ENCODE assay signal across 9 cellular contexts in the genomic region with DNA sequence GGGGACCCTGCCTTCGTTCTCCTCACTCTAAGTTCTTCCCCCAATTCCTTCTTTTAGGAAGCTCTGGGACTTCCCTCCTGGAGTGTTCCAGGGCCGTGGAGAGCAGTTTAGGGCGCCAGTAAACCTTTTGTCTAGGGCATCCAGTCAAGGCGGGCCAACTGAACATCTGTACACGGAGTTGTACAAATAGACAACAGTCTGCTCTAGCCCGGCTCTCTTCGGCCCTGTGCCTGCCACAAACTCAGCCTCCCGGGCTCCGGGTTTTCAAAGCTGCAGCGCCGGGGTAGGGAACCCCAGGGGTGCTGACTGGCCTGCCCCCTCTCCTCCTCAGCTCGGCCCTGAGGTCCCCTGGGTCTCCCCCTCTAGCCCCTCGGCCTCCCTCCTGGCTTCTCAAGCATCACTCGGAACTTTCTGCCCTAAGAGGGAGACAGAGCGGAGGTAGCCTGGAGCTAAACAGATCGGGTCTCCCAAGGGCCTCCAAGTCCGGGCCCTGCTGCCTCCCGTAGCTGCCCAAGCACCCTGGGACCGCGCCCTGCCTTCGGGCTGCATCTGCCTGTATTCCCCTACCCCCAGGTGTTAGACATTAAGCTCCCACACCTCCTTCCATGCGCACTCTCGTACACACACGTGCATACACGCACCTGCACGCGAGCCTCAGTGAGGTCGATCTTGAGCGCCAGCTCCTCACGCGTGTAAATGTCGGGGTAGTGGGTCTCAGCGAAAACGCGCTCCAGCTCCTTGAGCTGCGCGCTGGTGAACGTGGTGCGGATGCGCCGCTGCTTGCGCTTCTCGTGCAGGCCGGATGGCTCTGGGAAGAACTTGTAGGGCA. TPM values are rescaled to one million over a fixed set of nuclear protein-coding genes. Genes with fewer than 3 reads are reported as not detected.
DNase-seq lines count a peak whose midpoint lies in the region; ATAC-seq, FAIRE-seq and TF ChIP-seq lines count a peak whose summit lies in the region.
"Had no signal": no experiment of that assay in that cellular context is flagged by ENCODE, and none has a peak within 500 bp of the region (broad histone marks: within the 10 kb centered on the region; RNA-seq: fewer than 3 reads in every experiment).

No MANE protein-coding gene starts in this region.

- H3K79me2 ChIP-seq in astrocyte (ENCODE audit: insufficient read depth, low read length): no peaks in the 10 kb centered on the region

- no peaks in the 10 kb centered on the region for H3K9me3 Mint-ChIP-seq in activated naive CD4-positive, alpha-beta T cell treated with anti-CD3 and anti-CD28 coated beads for 36 hours
- H3K9me3 Mint-ChIP-seq in astrocyte (ENCODE audit: unreplicated experiment): peaks cover 17% of the 10 kb centered on the region

- H3K4me2 ChIP-seq in astrocyte (ENCODE audit: low read length): peak overlapping the region; percentile 85

- no peak overlapping the region for H3K27ac Mint-ChIP-seq in activated naive CD4-positive, alpha-beta T cell treated with anti-CD3 and anti-CD28 coated beads for 36 hours
- peak overlapping the region; percentile 79 for H3K27ac Mint-ChIP-seq in astrocyte (ENCODE audit: unreplicated experiment)

- CTCF ChIA-PET in activated naive CD4-positive, alpha-beta T cell treated with anti-CD3 and anti-CD28 coated beads for 36 hours (lab: Charles Lee): interaction anchor here (0.7 to 1.4 kb wide), 4 partner anchors 18 to 191 kb away, joined by 3 read pairs; no protein-coding TSS in a partner anchor

- TF ChIP-seq CTCF in astrocyte (IDR thresholded peaks at IDR 0.05; ENCODE audit: insufficient read depth, low read depth, low read length) (no peak), lower lobe of right lung (IDR thresholded peaks at IDR 0.05) (no peak), upper lobe of left lung (IDR thresholded peaks at IDR 0.05) (no peak)

- DNase-seq in activated naive CD4-positive, alpha-beta T cell treated with anti-CD3 and anti-CD28 coated beads for 36 hours: no peak
- no peak for DNase-seq in activated naive CD4-positive, alpha-beta T cell treated with anti-CD3 and anti-CD28 coated beads, Interleukin-2, amount 50 U/mL, for 16 hours
- DNase-seq in astrocyte (ENCODE audit: low read depth) (no peak), lower lobe of right lung (no peak), upper lobe of left lung (peak; percentile 22 to 77), AML-193 (lab: John Stamatoyannopoulos, UW) (no peak), pons (ENCODE audit: low spot score) (no peak)

- ATAC-seq in lower lobe of right lung (peak in 1 of 2 donors; percentile 1), upper lobe of left lung (ENCODE audit: low FRiP score in 2 of 2) (peak in 1 of 2 donors; percentile 9), HG03095 (IDR thresholded peaks at IDR 0.05; ENCODE audit: unreplicated experiment) (no peak)

- TF ChIP-seq EP300 in upper lobe of left lung (IDR thresholded peaks at IDR 0.05): no peak

- FAIRE-seq in astrocyte (lab: Jason Lieb, UNC): no peak

- H3K4me3 ChIP-seq in astrocyte (ENCODE audit: insufficient read depth, low read depth, low read length): no peak overlapping the region
- peak overlapping the region; percentile 46 for H3K4me3 ChIP-seq in lower lobe of right lung
- H3K4me3 ChIP-seq in upper lobe of left lung: peak overlapping the region in 3 of 4 donors; percentile 39 to 46 (median 42)

- H3K4me3 Mint-ChIP-seq in activated naive CD4-positive, alpha-beta T cell treated with anti-CD3 and anti-CD28 coated beads for 36 hours: peak overlapping the region; percentile 57
- peak overlapping the region; percentile 84 for H3K4me3 Mint-ChIP-seq in astrocyte (ENCODE audit: unreplicated experiment)

- peaks cover 2% of the 10 kb centered on the region for H3K36me3 Mint-ChIP-seq in activated naive CD4-positive, alpha-beta T cell treated with anti-CD3 and anti-CD28 coated beads for 36 hours (ENCODE audit: low read depth)
- peaks cover 10% of the 10 kb centered on the region for H3K36me3 Mint-ChIP-seq in astrocyte (ENCODE audit: low read depth, unreplicated experiment)

- peaks cover 47% of the 10 kb centered on the region for H3K27me3 Mint-ChIP-seq in activated naive CD4-positive, alpha-beta T cell treated with anti-CD3 and anti-CD28 coated beads for 36 hours (ENCODE audit: low read depth)
- H3K27me3 Mint-ChIP-seq in astrocyte (ENCODE audit: low read depth, unreplicated experiment): peaks cover 40% of the 10 kb centered on the region

- H3K4me1 ChIP-seq in astrocyte (ENCODE audit: insufficient read depth, low read length): peaks cover 26% of the 10 kb centered on the region
- H3K4me1 ChIP-seq in lower lobe of right lung: peaks cover 44% of the 10 kb centered on the region
- H3K4me1 ChIP-seq in upper lobe of left lung: peaks cover 36 to 59% (median 42%) of the 10 kb centered on the region in 4 donors

- H3K9me3 ChIP-seq in astrocyte (ENCODE audit: insufficient read depth, low read depth, low read length): no peaks in the 10 kb centered on the region
- no peaks in the 10 kb centered on the region for H3K9me3 ChIP-seq in lower lobe of right lung
- H3K9me3 ChIP-seq in upper lobe of left lung: no peaks in the 10 kb centered on the region

- H3K27ac ChIP-seq in astrocyte (ENCODE audit: low read depth, low read length) (no peak overlapping the region), lower lobe of right lung (no peak overlapping the region), upper lobe of left lung (no peak overlapping the region)

- peaks cover 5% of the 10 kb centered on the region for H3K36me3 ChIP-seq in astrocyte (ENCODE audit: insufficient read depth, low read length)
- peaks cover 25% of the 10 kb centered on the region for H3K36me3 ChIP-seq in lower lobe of right lung
- peaks cover 7 to 23% (median 22%) of the 10 kb centered on the region in 4 donors for H3K36me3 ChIP-seq in upper lobe of left lung

- H3K4me1 Mint-ChIP-seq in activated naive CD4-positive, alpha-beta T cell treated with anti-CD3 and anti-CD28 coated beads for 36 hours (ENCODE audit: low read depth): peaks cover 21% of the 10 kb centered on the region
- peaks cover 15% of the 10 kb centered on the region for H3K4me1 Mint-ChIP-seq in astrocyte (ENCODE audit: low read depth, unreplicated experiment)

- WGBS in upper lobe of left lung, 2 donors: 11 to 17% methylated on average over 24 to 35 of the region's 44 CpGs

- no peak overlapping the region for H2AFZ ChIP-seq in astrocyte (ENCODE audit: low read depth, low read length)

- H3K27me3 ChIP-seq in astrocyte (ENCODE audit: insufficient read depth, low read length) (peaks cover 51% of the 10 kb centered on the region), lower lobe of right lung (ENCODE audit: low read depth) (peaks cover 58% of the 10 kb centered on the region), upper lobe of left lung (peaks cover 0 to 48% (median 31%) of the 10 kb centered on the region in 4 donors)

- no peak overlapping the region for H3K9ac ChIP-seq in astrocyte (ENCODE audit: low read length)

- intact Hi-C loops in activated naive CD4-positive, alpha-beta T cell treated with anti-CD3 and anti-CD28 coated beads for 36 hours (cut with micrococcal nuclease): loop anchor here (5.0 kb wide), 1 partner anchor 192 kb away; a partner anchor contains a TSS
- intact Hi-C loops in lower lobe of right lung (cut with DNase I): no loop called here

- no peak for TF ChIP-seq POLR2A in upper lobe of left lung (IDR thresholded peaks at IDR 0.05)

- peaks cover 44% of the 10 kb centered on the region for H4K20me1 ChIP-seq in astrocyte (ENCODE audit: insufficient read depth, low read length)

RNA-seq across cellular contexts. Expression of a gene that starts 3.3 kb away (rescaled TPM):
- total RNA-seq in activated naive CD4-positive, alpha-beta T cell treated with anti-CD3 and anti-CD28 coated beads for 36 hours: not detected
- total RNA-seq in astrocyte: 0.36 TPM in 1 of 2 replicates, not detected in the other
- not detected for total RNA-seq in lower lobe of right lung
- total RNA-seq in upper lobe of left lung: not detected
- total RNA-seq: liver had no signal

RNA-seq across cellular contexts. Expression of a gene that starts 16.1 kb away (rescaled TPM):
- total RNA-seq in activated naive CD4-positive, alpha-beta T cell treated with anti-CD3 and anti-CD28 coated beads for 36 hours: 10 to 100 TPM; 67.1 to 74.0 TPM
- total RNA-seq in astrocyte (274 and 276 TPM in 2 replicates), lower lobe of right lung (147 TPM), upper lobe of left lung (100 to 1,000 TPM in 4 of 6 donors, 10 to 100 TPM in 2; 84.0 to 383 (median 180) TPM)

RNA-seq across cellular contexts. Expression of a gene that starts 24.1 kb away (rescaled TPM):
- not detected for total RNA-seq in activated naive CD4-positive, alpha-beta T cell treated with anti-CD3 and anti-CD28 coated beads for 36 hours
- not detected in 2 replicates for total RNA-seq in astrocyte
- 28.1 TPM for total RNA-seq in lower lobe of right lung
- total RNA-seq in upper lobe of left lung: 10 to 100 TPM in 3 of 6 donors, 1 to 10 TPM in 3; 4.8 to 28.7 (median 12.8) TPM

RNA-seq across cellular contexts. Expression of a gene that starts 48.7 kb away (rescaled TPM):
- total RNA-seq in activated naive CD4-positive, alpha-beta T cell treated with anti-CD3 and anti-CD28 coated beads for 36 hours: not detected
- total RNA-seq in astrocyte (3.2 and 3.6 TPM in 2 replicates), lower lobe of right lung (134 TPM), upper lobe of left lung (100 to 1,000 TPM; 132 to 523 (median 171) TPM)

Comparison
In these comparisons a context has a peak if more than half of its experiments do, and no peak if none do; other contexts are left out.
1. DNase-seq: peak in upper lobe of left lung (2 of 2); none in activated naive CD4-positive, alpha-beta T cell treated with anti-CD3 and anti-CD28 coated beads for 36 hours (single experiment), activated naive CD4-positive, alpha-beta T cell treated with anti-CD3 and anti-CD28 coated beads, Interleukin-2, amount 50 U/mL, for 16 hours (single experiment), astrocyte (single experiment), lower lobe of right lung (single experiment), AML-193 (0 of 2) and pons (single experiment).